12 cellular contexts compared by ENCODE assay signal in the genomic region with DNA sequence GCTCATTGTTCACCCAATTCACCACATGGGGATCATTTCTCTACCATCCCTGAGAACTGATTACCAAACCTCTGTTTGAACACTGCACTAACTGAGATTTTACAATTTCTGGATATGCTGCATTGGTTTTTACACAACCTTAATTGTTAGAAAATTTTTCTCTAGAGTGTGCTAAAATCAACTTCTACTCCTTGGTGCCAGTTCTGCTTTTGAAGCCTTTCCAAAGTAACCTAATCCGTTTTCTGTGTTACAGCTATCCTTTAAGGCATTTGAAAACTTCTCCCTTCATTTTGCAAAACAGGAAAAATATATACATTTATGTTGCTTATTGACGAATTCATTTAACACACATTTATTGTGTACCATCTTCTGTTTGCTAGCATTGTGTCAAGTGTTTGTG. TPM values are rescaled to one million over a fixed set of nuclear protein-coding genes. Genes with fewer than 3 reads are reported as not detected.
A peak's percentile ranks its signal among the peaks of the same experiment; 100 is the strongest.
DNase-seq lines count a peak whose midpoint lies in the region; TF ChIP-seq lines count a peak whose summit lies in the region.
"Had no signal": no experiment of that assay in that cellular context is flagged by ENCODE, and none has a peak within 500 bp of the region (broad histone marks: within the 10 kb centered on the region; RNA-seq: fewer than 3 reads in every experiment).

No MANE protein-coding gene starts in this region.

- no peak for TF ChIP-seq POLR2A in stomach (IDR thresholded peaks at IDR 0.05)

- H3K27me3 ChIP-seq in endodermal cell (ENCODE audit: control insufficient read depth, insufficient read depth, low read length, poor library complexity, severe bottlenecking): no peaks in the 10 kb centered on the region
- H3K27me3 ChIP-seq in stomach: no peaks in the 10 kb centered on the region

- POLR2A ChIA-PET in OCI-LY7 (lab: Charles Lee): interaction anchor here (0.5 to 2.0 kb wide), 7 partner anchors 11 to 259 kb away, joined by 3 to 12 read pairs (median 4); no protein-coding TSS in a partner anchor

- H3K4me1 Mint-ChIP-seq in endodermal cell (peaks cover 28% of the 10 kb centered on the region), type B pancreatic cell (ENCODE audit: unreplicated experiment) (peaks cover under 1% of the 10 kb centered on the region)

- H3K27ac Mint-ChIP-seq in endodermal cell (no peak overlapping the region), type B pancreatic cell (no peak overlapping the region)

- WGBS in endodermal cell (ENCODE audit: insufficient coverage in 1 of 2, insufficient read length in 1 of 2), 2 experiments: 86 to 90% methylated on average over 1 to 2 of the region's 2 CpGs
- WGBS in stomach, 5 donors: 68 to 86% (median 76%) methylated on average over 2 of the region's 2 CpGs

- intact Hi-C loops in OCI-LY7 (cut with micrococcal nuclease; ENCODE audit: unreplicated experiment) (no loop called here), stomach (cut with DNase I; ENCODE audit: low total_unique reads) (no loop called here)

- no peak for TF ChIP-seq EP300 in stomach (IDR thresholded peaks at IDR 0.05)

- no peak overlapping the region for H3K4me3 Mint-ChIP-seq in endodermal cell
- no peak overlapping the region for H3K4me3 Mint-ChIP-seq in type B pancreatic cell

- peak; percentile 16 for DNase-seq in NOMO-1 treated with DMSO at 0.1 percent for 48 hours (lab: John Stamatoyannopoulos, UW; ENCODE audit: unreplicated experiment)
- no peak for DNase-seq in NOMO-1 treated with dmso at 0.1 percent for 144 hours (lab: John Stamatoyannopoulos, UW; ENCODE audit: unreplicated experiment)
- no peak for DNase-seq in OCI-LY7 (ENCODE audit: low spot score)
- no peak for DNase-seq in endodermal cell
- no peak for DNase-seq in stomach
- DNase-seq in stimulated activated CD4-positive, alpha-beta T cell treated with anti-CD3 and anti-CD28 coated beads, Interleukin-4, amount 100 ng/mL, for 4 hours: no peak
- no peak for DNase-seq in type B pancreatic cell (ENCODE audit: extremely low spot score, unreplicated experiment)
- no peak for DNase-seq in HuH-7 (ENCODE audit: low spot score)
- DNase-seq: 8988T; activated CD4-positive, alpha-beta T cell treated with anti-CD3 and anti-CD28 coated beads for 1 hour; NCI-H2171 treated with DMSO at 0.1 percent for 48 hours; stimulated activated CD4-positive, alpha-beta T cell treated with anti-CD3 and anti-CD28 coated beads, Interleukin-1b, Interleukin-23, amount 100 ng/mL, for 48 hours had no signal

- H3K27ac ChIP-seq in OCI-LY7 (ENCODE audit: low read depth, low read length, poor library complexity, severe bottlenecking): peak overlapping the region; percentile 68
- no peak overlapping the region for H3K27ac ChIP-seq in endodermal cell (ENCODE audit: low read depth, low read length)
- H3K27ac ChIP-seq in stomach: peak overlapping the region in 4 of 5 donors; percentile 1 to 99 (median 74)

- H3K27me3 Mint-ChIP-seq in endodermal cell (ENCODE audit: insufficient read depth) (no peaks in the 10 kb centered on the region), type B pancreatic cell (no peaks in the 10 kb centered on the region)

- peaks cover 6% of the 10 kb centered on the region for H3K9me3 Mint-ChIP-seq in endodermal cell
- H3K9me3 Mint-ChIP-seq in type B pancreatic cell: no peaks in the 10 kb centered on the region

- H3K9me2 ChIP-seq in OCI-LY7 (ENCODE audit: insufficient read depth, low read length): no peaks in the 10 kb centered on the region

- H3K36me3 ChIP-seq in OCI-LY7 (ENCODE audit: insufficient read depth, low read length): peaks cover 6% of the 10 kb centered on the region
- H3K36me3 ChIP-seq in endodermal cell (ENCODE audit: control insufficient read depth, insufficient read depth, low read length): peaks cover 22% of the 10 kb centered on the region
- H3K36me3 ChIP-seq in stomach: no peaks in the 10 kb centered on the region

- TF ChIP-seq CTCF in OCI-LY7 (conservative IDR thresholded peaks at IDR 0.05; ENCODE audit: low read length): 0 out of 2 replicates have a peak, but pooled peaks have one; percentile 8
- TF ChIP-seq CTCF in endodermal cell (conservative IDR thresholded peaks at IDR 0.05): no peak
- no peak for TF ChIP-seq CTCF in stomach (IDR thresholded peaks at IDR 0.05)
- TF ChIP-seq CTCF in type B pancreatic cell (conservative IDR thresholded peaks at IDR 0.05): no peak

- H3K9ac ChIP-seq in endodermal cell (ENCODE audit: extremely low read depth, low read length, poor library complexity, severe bottlenecking): no peak overlapping the region

- CTCF ChIA-PET in OCI-LY7 (lab: Charles Lee; ENCODE audit: unreplicated experiment): no interaction called here

- H3K79me2 ChIP-seq in OCI-LY7 (ENCODE audit: insufficient read depth, low read depth, low read length): peaks cover 98% of the 10 kb centered on the region

- H3K36me3 Mint-ChIP-seq in endodermal cell (ENCODE audit: low read depth) (peaks cover 10% of the 10 kb centered on the region), type B pancreatic cell (no peaks in the 10 kb centered on the region)

- H3K4me2 ChIP-seq in OCI-LY7 (ENCODE audit: low read length): peak overlapping the region; percentile 52

- H4K20me1 ChIP-seq in OCI-LY7 (ENCODE audit: insufficient read depth, low read length): 0 out of 2 replicates have a peak, but pooled peaks cover 3% of the 10 kb centered on the region

- H3K9me3 ChIP-seq in OCI-LY7 (ENCODE audit: low read length) (no peaks in the 10 kb centered on the region), endodermal cell (ENCODE audit: control insufficient read depth, low read length) (peaks cover 29% of the 10 kb centered on the region), stomach (no peaks in the 10 kb centered on the region)

- no peak overlapping the region for H2AFZ ChIP-seq in OCI-LY7 (ENCODE audit: low read length)

- H3K4me1 ChIP-seq in OCI-LY7 (ENCODE audit: insufficient read depth, low read length, poor library complexity, severe bottlenecking): peaks cover 84% of the 10 kb centered on the region
- no peaks in the 10 kb centered on the region for H3K4me1 ChIP-seq in endodermal cell (ENCODE audit: control insufficient read depth, insufficient read depth, low read length)
- H3K4me1 ChIP-seq in stomach: peaks cover 19 to 91% (median 62%) of the 10 kb centered on the region in 4 donors

- BruUV-seq in OCI-LY7 (replicated peaks; lab: Mats Ljungman, UMichigan): no TSS peak

- H3K4me3 ChIP-seq in OCI-LY7 (ENCODE audit: low read depth, low read length, poor library complexity, severe bottlenecking) (no peak overlapping the region), endodermal cell (ENCODE audit: low read length) (peak overlapping the region; percentile 20), stomach (no peak overlapping the region)

RNA-seq across cellular contexts. Expression of gene SMAP2, which starts 23.7 kb away (rescaled TPM):
- total RNA-seq in OCI-LY7 (2014; rRNA removed; shearing (Covaris generic)): 50.3 and 60.5 TPM in 2 replicates
- total RNA-seq in OCI-LY7 (2022): 105 and 118 TPM in 2 replicates
- 10 to 100 TPM; 21.9 to 22.3 TPM for total RNA-seq in endodermal cell
- 18.0 TPM for polyA plus RNA-seq in endodermal cell (2013, experiment 1 of 2)
- 17.6 TPM for polyA plus RNA-seq in endodermal cell (2013, experiment 2 of 2)
- total RNA-seq in stomach: 10 to 100 TPM; 21.6 to 58.0 (median 35.9) TPM
- 10 to 100 TPM; 22.4 to 50.4 (median 27.8) TPM for polyA plus RNA-seq in stomach
- total RNA-seq in type B pancreatic cell (ENCODE audit: low replicate concordance): 16.8 and 20.9 TPM in 2 replicates

RNA-seq across cellular contexts. Expression of gene ZFP69B, which starts 53.0 kb away (rescaled TPM):
- 12.7 and 18.2 TPM in 2 replicates for total RNA-seq in OCI-LY7 (2014; rRNA removed; shearing (Covaris generic))
- total RNA-seq in OCI-LY7 (2022) (26.8 and 28.3 TPM in 2 replicates), endodermal cell (10 to 100 TPM in 1 of 2 donors, 1 to 10 TPM in 1; 7.7 to 10.3 TPM), stomach (1 to 10 TPM in 1 of 5 donors, under 1 TPM in 1, not detected in 3; 0.45 to 2.0 TPM), type B pancreatic cell (ENCODE audit: low replicate concordance) (3.2 and 9.5 TPM in 2 replicates)
- 9.7 TPM for polyA plus RNA-seq in endodermal cell (2013, experiment 1 of 2)
- polyA plus RNA-seq in endodermal cell (2013, experiment 2 of 2): 9.7 TPM
- polyA plus RNA-seq in stomach: under 1 TPM; 0.35 to 0.92 (median 0.81) TPM
